ENCODE assay signal across 8 cellular contexts in genomic region chr17:35801583-35802224, GRCh38. TPM values are rescaled to one million over a fixed set of nuclear protein-coding genes. Genes with fewer than 3 reads are reported as not detected.
DNase-seq lines count a peak whose midpoint lies in the region; ATAC-seq and TF ChIP-seq lines count a peak whose summit lies in the region.

No MANE protein-coding gene starts in this region.

- H3K4me3 ChIP-seq in OCI-LY3 (ENCODE audit: low read length) (no peak overlapping the region), fibroblast of pulmonary artery (replicated peaks; ENCODE audit: low read depth, low read length) (no peak overlapping the region), psoas muscle (no peak overlapping the region), vagina (no peak overlapping the region), endodermal cell (ENCODE audit: low read length) (no peak overlapping the region)

- no peak overlapping the region for H3K27ac Mint-ChIP-seq in endodermal cell

- no peak for TF ChIP-seq POLR2A in vagina (IDR thresholded peaks at IDR 0.05)

- 56 to 71% (median 60%) methylated on average over 9 of the region's 9 CpGs for WGBS in psoas muscle, 3 donors
- WGBS in endodermal cell (ENCODE audit: insufficient coverage in 1 of 2, insufficient read length in 1 of 2), 2 experiments, result 92 to 100% methylated on average over 3 to 9 of the region's 9 CpGs

- H3K9ac ChIP-seq in OCI-LY3 (ENCODE audit: low read length), result no peak overlapping the region
- no peak overlapping the region for H3K9ac ChIP-seq in endodermal cell (ENCODE audit: extremely low read depth, low read length, poor library complexity, severe bottlenecking)

- peaks cover 30% of the 10 kb centered on the region for H3K27me3 ChIP-seq in OCI-LY3 (ENCODE audit: low read depth, low read length)
- peaks cover 0 to 7% (median 0%) of the 10 kb centered on the region in 3 donors for H3K27me3 ChIP-seq in psoas muscle (ENCODE audit: insufficient read depth in 3 of 3, low read length in 2 of 3)
- no peaks in the 10 kb centered on the region for H3K27me3 ChIP-seq in vagina
- peaks cover 34% of the 10 kb centered on the region for H3K27me3 ChIP-seq in endodermal cell (ENCODE audit: control insufficient read depth, insufficient read depth, low read length, poor library complexity, severe bottlenecking)

- peaks cover 38% of the 10 kb centered on the region for H3K27me3 Mint-ChIP-seq in endodermal cell (ENCODE audit: insufficient read depth)

- peak overlapping the region; percentile 45; the same call in 1 of the 2 replicates for H2AFZ ChIP-seq in OCI-LY3 (ENCODE audit: low read depth, low read length)

- no peaks in the 10 kb centered on the region for H3K79me2 ChIP-seq in OCI-LY3 (ENCODE audit: low read length)

- H4K20me1 ChIP-seq in OCI-LY3 (ENCODE audit: insufficient read depth, low read length), result no peaks in the 10 kb centered on the region

- peak; percentile 38 for DNase-seq in GM03348 (ENCODE audit: low spot score)
- DNase-seq in fibroblast of pulmonary artery (ENCODE audit: low read depth), result peak; percentile 87
- DNase-seq in psoas muscle, result peak; percentile 74 to 81
- no peak for DNase-seq in vagina (ENCODE audit: extremely low spot score in 2 of 2)
- no peak for DNase-seq in NCI-H1417 (lab: John Stamatoyannopoulos, UW)
- DNase-seq in effector CD8-positive, alpha-beta T cell (lab: John Stamatoyannopoulos, UW), result no peak
- DNase-seq in endodermal cell, result no peak

- TF ChIP-seq CTCF in OCI-LY3 (IDR thresholded peaks at IDR 0.05; ENCODE audit: low read depth, low read length), result no peak
- no peak for TF ChIP-seq CTCF in fibroblast of pulmonary artery (IDR thresholded peaks at IDR 0.05; ENCODE audit: low read length, missing control alignments)
- TF ChIP-seq CTCF in psoas muscle (IDR thresholded peaks at IDR 0.05), result no peak
- TF ChIP-seq CTCF in vagina (IDR thresholded peaks at IDR 0.05), result no peak
- no peak for TF ChIP-seq CTCF in endodermal cell (conservative IDR thresholded peaks at IDR 0.05)

- no peak overlapping the region for H3K4me2 ChIP-seq in OCI-LY3 (ENCODE audit: low read length)

- no peaks in the 10 kb centered on the region for H3K9me3 ChIP-seq in OCI-LY3 (ENCODE audit: insufficient read depth, low read length)
- H3K9me3 ChIP-seq in psoas muscle, result no peaks in the 10 kb centered on the region
- H3K9me3 ChIP-seq in vagina, result no peaks in the 10 kb centered on the region
- H3K9me3 ChIP-seq in endodermal cell (ENCODE audit: control insufficient read depth, low read length), result no peaks in the 10 kb centered on the region

- H3K36me3 ChIP-seq in OCI-LY3 (replicated peaks; ENCODE audit: low read depth, low read length) (no peaks in the 10 kb centered on the region), psoas muscle (ENCODE audit: insufficient read depth in 1 of 2, low read depth in 1 of 2) (no peaks in the 10 kb centered on the region), vagina (no peaks in the 10 kb centered on the region), endodermal cell (ENCODE audit: control insufficient read depth, insufficient read depth, low read length) (no peaks in the 10 kb centered on the region)

- no peaks in the 10 kb centered on the region for H3K4me1 Mint-ChIP-seq in endodermal cell

- H3K27ac ChIP-seq in OCI-LY3 (ENCODE audit: low read length), result no peak overlapping the region
- no peak overlapping the region for H3K27ac ChIP-seq in psoas muscle
- H3K27ac ChIP-seq in vagina, result no peak overlapping the region
- H3K27ac ChIP-seq in endodermal cell (ENCODE audit: low read depth, low read length), result no peak overlapping the region

- H3K36me3 Mint-ChIP-seq in endodermal cell (ENCODE audit: low read depth), result no peaks in the 10 kb centered on the region

- H3K9me3 Mint-ChIP-seq in endodermal cell, result no peaks in the 10 kb centered on the region

- H3K4me3 Mint-ChIP-seq in endodermal cell, result no peak overlapping the region

- intact Hi-C loops in psoas muscle (cut with DNase I) (no loop called here), vagina (cut with DNase I) (no loop called here)

- ATAC-seq in psoas muscle, result peak in 3 of 4 donors; percentile 39 to 49 (median 39)

- H3K4me1 ChIP-seq in OCI-LY3 (ENCODE audit: low read length) (peaks cover 10% of the 10 kb centered on the region), psoas muscle (peaks cover 8% of the 10 kb centered on the region), vagina (peaks cover 19% of the 10 kb centered on the region), endodermal cell (ENCODE audit: control insufficient read depth, insufficient read depth, low read length) (no peaks in the 10 kb centered on the region)

RNA-seq across cellular contexts. Expression of gene MMP28, which starts 6.3 kb away (rescaled TPM):
- total RNA-seq in psoas muscle, result 1 to 10 TPM in 1 of 4 donors, under 1 TPM in 3; 0.61 to 5.5 (median 0.70) TPM
- polyA plus RNA-seq in psoas muscle, result 1 to 10 TPM; 1.7 to 3.7 (median 2.1) TPM
- total RNA-seq in vagina, result 32.2 TPM
- total RNA-seq in endodermal cell, result not detected
- 1.00 TPM for polyA plus RNA-seq in endodermal cell (2013, experiment 1 of 2)
- 0.75 TPM for polyA plus RNA-seq in endodermal cell (2013, experiment 2 of 2)

RNA-seq across cellular contexts. Expression of gene TAF15, which starts 7.6 kb away (rescaled TPM):
- total RNA-seq in psoas muscle, result 100 to 1,000 TPM; 101 to 141 (median 125) TPM
- polyA plus RNA-seq in psoas muscle, result 100 to 1,000 TPM in 1 of 3 donors, 10 to 100 TPM in 2; 51.9 to 105 (median 65.2) TPM
- total RNA-seq in vagina, result 74.9 TPM
- total RNA-seq in endodermal cell, result 100 to 1,000 TPM; 230 to 247 TPM
- 213 TPM for polyA plus RNA-seq in endodermal cell (2013, experiment 1 of 2)
- polyA plus RNA-seq in endodermal cell (2013, experiment 2 of 2), result 212 TPM

RNA-seq across cellular contexts. Expression of gene C17orf50, which starts 41.0 kb away (rescaled TPM):
- not detected for total RNA-seq in psoas muscle
- under 1 TPM in 1 of 3 donors, not detected in 2; 0.08 TPM for polyA plus RNA-seq in psoas muscle
- not detected for total RNA-seq in vagina
- total RNA-seq in endodermal cell, result not detected
- not detected for polyA plus RNA-seq in endodermal cell (2013, experiment 1 of 2)
- polyA plus RNA-seq in endodermal cell (2013, experiment 2 of 2), result not detected

RNA-seq across cellular contexts. Expression of gene GAS2L2, which starts 48.7 kb away (rescaled TPM):
- under 1 TPM in 3 of 4 donors, not detected in 1; 0.09 to 0.27 (median 0.10) TPM for total RNA-seq in psoas muscle
- under 1 TPM; 0.04 to 0.19 (median 0.15) TPM for polyA plus RNA-seq in psoas muscle
- total RNA-seq in vagina, result not detected
- total RNA-seq in endodermal cell, result under 1 TPM in 1 of 2 donors, not detected in 1; 0.09 TPM
- polyA plus RNA-seq in endodermal cell (2013, experiment 1 of 2), result 0.11 TPM
- 0.12 TPM for polyA plus RNA-seq in endodermal cell (2013, experiment 2 of 2)

Comparison
In these comparisons a context has a peak if more than half of its experiments do, and no peak if none do; other contexts are left out.
1. DNase-seq: peak in GM03348 (single experiment), fibroblast of pulmonary artery (single experiment) and psoas muscle (2 of 2); none in vagina (0 of 2), NCI-H1417 (0 of 3), effector CD8-positive, alpha-beta T cell (single experiment) and endodermal cell (single experiment).